ENCODE assay signal across 26 cellular contexts in the genomic region with DNA sequence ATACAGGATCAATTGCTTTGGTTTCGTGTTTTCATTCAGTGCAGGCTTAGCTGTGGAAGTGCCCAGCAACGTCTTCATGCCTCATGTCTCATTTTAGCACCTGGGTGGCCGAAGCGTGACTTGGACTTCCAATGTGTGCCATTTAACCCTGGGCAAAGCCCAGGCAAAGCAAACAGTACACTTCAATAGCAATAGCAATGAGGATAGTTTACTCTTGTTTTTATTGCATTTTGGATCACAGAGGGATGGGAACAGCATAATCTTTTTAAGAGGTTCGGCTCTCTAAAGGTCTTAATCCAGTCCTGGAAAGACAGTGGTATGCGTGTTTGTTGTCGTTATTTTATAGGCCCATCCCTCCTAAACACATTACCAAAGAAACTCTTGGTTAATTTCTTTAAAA.
"Had no signal": no experiment of that assay in that cellular context is flagged by ENCODE, and none has a peak within 500 bp of the region (broad histone marks: within the 10 kb centered on the region; RNA-seq: fewer than 3 reads in every experiment).

No MANE protein-coding gene starts in this region.

- H3K4me3 ChIP-seq: colonic mucosa, gastroesophageal sphincter, heart left ventricle, hepatocyte, left lung, mucosa of descending colon, right atrium auricular region, sigmoid colon, stomach, tibial nerve, upper lobe of right lung, vagina had no signal

- ATAC-seq: esophagus mucosa; gastroesophageal sphincter; heart left ventricle; left lung; mucosa of descending colon; natural killer cell treated with Interleukin-12 subunit alpha and Interleukin-12 subunit beta and Interleukin-15 and Interleukin-18, amount 100 ng/mL, for 72 hours; stimulated activated effector memory CD8-positive, alpha-beta T cell treated with anti-CD3 and anti-CD28 coated beads, Interleukin-12 subunit alpha, Interleukin-12 subunit beta, amount 100 ng/mL, for 72 hours; upper lobe of right lung had no signal

- H3K27me3 ChIP-seq: colonic mucosa, gastroesophageal sphincter, heart left ventricle, hepatocyte, left lung, right atrium auricular region, sigmoid colon, stomach, tibial nerve, upper lobe of right lung, vagina had no signal

- H3K36me3 ChIP-seq: colonic mucosa, gastroesophageal sphincter, heart left ventricle, left lung, right atrium auricular region, sigmoid colon, stomach, tibial nerve, upper lobe of right lung, vagina had no signal

- FAIRE-seq: kidney had no signal

- H3K9me3 ChIP-seq: colonic mucosa, upper lobe of right lung, vagina had no signal

- H3K4me2 ChIP-seq: hepatocyte had no signal

- H3K27ac ChIP-seq: colonic mucosa, epithelial cell of prostate, gastroesophageal sphincter, heart left ventricle, hepatocyte, left lung, parathyroid adenoma, right atrium auricular region, sigmoid colon, stomach, tibial nerve, upper lobe of right lung, vagina had no signal

- H3K4me1 ChIP-seq: colonic mucosa, gastroesophageal sphincter, heart left ventricle, left lung, parathyroid adenoma, right atrium auricular region, sigmoid colon, stomach, tibial nerve, upper lobe of right lung, vagina had no signal

- H3K9ac ChIP-seq: parathyroid adenoma had no signal

- DNase-seq: colonic mucosa; effector CD8-positive, alpha-beta T cell; endodermal cell; foreskin fibroblast; heart left ventricle; kidney; left lung; mesenchymal stem cell; mucosa of descending colon; naive B cell; sigmoid colon; stimulated activated CD4-positive, alpha-beta T cell treated with anti-CD3 and anti-CD28 coated beads, Interleukin-2, amount 100 ng/mL, for 24 hours; stimulated activated CD4-positive, alpha-beta T cell treated with anti-CD3 and anti-CD28 coated beads, Interleukin-4, amount 100 ng/mL, for 24 hours; stimulated activated naive CD4-positive, alpha-beta T cell treated with Interleukin-2 at 50 U/mL for 16 hours; stomach; upper lobe of right lung had no signal

- H3K79me2 ChIP-seq: hepatocyte, parathyroid adenoma had no signal

- H2AFZ ChIP-seq: hepatocyte, parathyroid adenoma had no signal
